Comparison of ENCODE assay signal across 7 cellular contexts in genomic region chr4:48033825-48034413, GRCh38. TPM values are rescaled to one million over a fixed set of nuclear protein-coding genes. Genes with fewer than 3 reads are reported as not detected.
A peak's percentile ranks its signal among the peaks of the same experiment; 100 is the strongest.
DNase-seq lines count a peak whose midpoint lies in the region; ATAC-seq, FAIRE-seq and TF ChIP-seq lines count a peak whose summit lies in the region.

No MANE protein-coding gene starts in this region.

- no peak for TF ChIP-seq POLR2A in GM12892 (IDR thresholded peaks at IDR 0.05; ENCODE audit: low read depth, low read length)
- TF ChIP-seq POLR2A in suprapubic skin (IDR thresholded peaks at IDR 0.05): no peak

- TF ChIP-seq EP300 in suprapubic skin (IDR thresholded peaks at IDR 0.05): no peak

- H3K27me3 ChIP-seq in suprapubic skin: no peaks in the 10 kb centered on the region

- H3K4me1 ChIP-seq in suprapubic skin: no peaks in the 10 kb centered on the region

- H3K4me3 ChIP-seq in astrocyte of the spinal cord (ENCODE audit: low read depth, low read length) (no peak overlapping the region), suprapubic skin (no peak overlapping the region)

- peak; percentile 46 for FAIRE-seq in GM12892 (lab: Jason Lieb, UNC)

- TF ChIP-seq CTCF in astrocyte of the spinal cord (IDR thresholded peaks at IDR 0.05; ENCODE audit: low read depth, low read length): peak; percentile 50
- TF ChIP-seq CTCF in suprapubic skin (IDR thresholded peaks at IDR 0.05): peak in 1 of 2 donors; percentile 52

- no peak overlapping the region for H3K27ac ChIP-seq in suprapubic skin

- DNase-seq in GM12892 (ENCODE audit: insufficient read length) (no peak), T follicular helper cell (ENCODE audit: low read depth) (peak; percentile 40), astrocyte of the spinal cord (ENCODE audit: low read depth, low spot score) (no peak), myocyte (ENCODE audit: low read depth) (peak; percentile 41), suprapubic skin (ENCODE audit: low spot score in 2 of 2) (no peak), putamen (ENCODE audit: low spot score) (no peak)

- in situ Hi-C loops in astrocyte of the spinal cord (cut with HindIII; ENCODE audit: low sequenced_read_pairs): no loop called here

- ATAC-seq in HG03139 (IDR thresholded peaks at IDR 0.05; ENCODE audit: unreplicated experiment): peak; percentile 48

- H3K9me3 ChIP-seq in suprapubic skin: no peaks in the 10 kb centered on the region

- H3K36me3 ChIP-seq in suprapubic skin: no peaks in the 10 kb centered on the region

- 92% methylated on average over 1 of the region's 1 CpG for WGBS in suprapubic skin

RNA-seq across cellular contexts. Expression of gene NIPAL1, which starts 17.3 kb away (rescaled TPM):
- polyA plus RNA-seq in GM12892 (2012; ENCODE audit: missing spikeins): 1.0 TPM
- total RNA-seq in myocyte (0.27 and 3.1 TPM in 2 replicates), suprapubic skin (10 to 100 TPM; 19.2 to 55.6 (median 27.2) TPM)
- polyA plus RNA-seq in myocyte (2012): 0.59 TPM

RNA-seq across cellular contexts. Expression of gene CNGA1, which starts 17.4 kb away (rescaled TPM):
- 0.15 TPM for polyA plus RNA-seq in GM12892 (2012; ENCODE audit: missing spikeins)
- total RNA-seq in myocyte: 3.5 TPM in 1 of 2 replicates, not detected in the other
- polyA plus RNA-seq in myocyte (2012): 0.09 TPM
- total RNA-seq in suprapubic skin: 10 to 100 TPM in 1 of 4 donors, 1 to 10 TPM in 3; 1.7 to 12.5 (median 5.5) TPM

Comparison
In these comparisons a context has a peak if more than half of its experiments do, and no peak if none do; other contexts are left out.
1. DNase-seq: peak in T follicular helper cell (single experiment) and myocyte (single experiment); none in GM12892 (single experiment), astrocyte of the spinal cord (single experiment), suprapubic skin (0 of 2) and putamen (single experiment).